In the genomic region with DNA sequence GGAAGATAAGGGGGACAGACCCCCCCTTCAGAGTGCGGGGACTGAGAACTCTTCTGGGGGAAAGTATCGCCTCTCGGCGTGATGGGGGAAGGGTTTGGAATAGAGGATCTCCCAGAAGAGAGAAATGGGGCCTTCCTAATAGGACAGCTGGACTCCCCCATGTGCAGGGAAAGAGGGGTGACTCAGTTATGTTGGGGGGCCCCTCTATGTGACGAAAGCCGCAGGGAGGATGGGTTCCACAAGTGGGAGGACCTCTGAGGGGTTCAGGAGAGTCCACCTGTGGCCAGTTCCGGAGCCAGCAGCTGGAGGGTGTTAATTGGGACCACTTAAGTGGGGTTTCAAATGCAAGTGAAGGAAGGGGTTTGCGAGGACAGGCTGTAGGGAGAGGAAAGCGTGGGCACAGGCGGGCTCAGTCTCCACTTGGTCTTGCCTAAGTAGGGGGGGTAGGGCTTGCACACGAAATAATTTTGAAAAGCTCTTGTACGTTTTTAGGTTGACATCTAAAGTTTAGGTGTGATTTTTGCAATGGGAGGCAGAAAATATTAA, we compare ENCODE assay signal across 8 cellular contexts. TPM values are rescaled to one million over a fixed set of nuclear protein-coding genes. Genes with fewer than 3 reads are reported as not detected.
A peak's percentile ranks its signal among the peaks of the same experiment; 100 is the strongest.
DNase-seq lines count a peak whose midpoint lies in the region; ATAC-seq and TF ChIP-seq lines count a peak whose summit lies in the region.

No MANE protein-coding gene starts in this region.

- no peaks in the 10 kb centered on the region for H3K36me3 Mint-ChIP-seq in activated naive CD4-positive, alpha-beta T cell treated with anti-CD3 and anti-CD28 coated beads, Interleukin-2, amount 50 U/mL, for 24 hours
- no peaks in the 10 kb centered on the region for H3K36me3 Mint-ChIP-seq in glutamatergic neuron (ENCODE audit: unreplicated experiment)

- H3K79me2 ChIP-seq in smooth muscle cell (ENCODE audit: low read depth): no peaks in the 10 kb centered on the region

- H3K4me1 Mint-ChIP-seq in activated naive CD4-positive, alpha-beta T cell treated with anti-CD3 and anti-CD28 coated beads, Interleukin-2, amount 50 U/mL, for 24 hours: peaks cover 22% of the 10 kb centered on the region
- H3K4me1 Mint-ChIP-seq in glutamatergic neuron (ENCODE audit: low read depth, unreplicated experiment): peaks cover 11% of the 10 kb centered on the region

- H3K27me3 ChIP-seq in SJSA1 (replicated peaks): no peaks in the 10 kb centered on the region
- H3K27me3 ChIP-seq in smooth muscle cell (ENCODE audit: low read depth): no peaks in the 10 kb centered on the region

- no peaks in the 10 kb centered on the region for H3F3A ChIP-seq in smooth muscle cell (ENCODE audit: low read depth)

- DNase-seq in activated naive CD4-positive, alpha-beta T cell treated with anti-CD3 and anti-CD28 coated beads, Interleukin-2, amount 50 U/mL, for 16 hours: no peak
- DNase-seq in SJSA1 (ENCODE audit: low read depth in 1 of 2, low spot score in 2 of 2) (no peak), glutamatergic neuron (no peak), smooth muscle cell (lab: John Stamatoyannopoulos, UW; ENCODE audit: unreplicated experiment) (no peak), cerebellar nuclear complex (lab: John Stamatoyannopoulos, UW) (no peak)

- WGBS in smooth muscle cell (ENCODE audit: low lambda C conversion rate): 52% methylated on average over 12 of the region's 12 CpGs

- H3K4me3 Mint-ChIP-seq in activated naive CD4-positive, alpha-beta T cell treated with anti-CD3 and anti-CD28 coated beads, Interleukin-2, amount 50 U/mL, for 24 hours: peak overlapping the region; percentile 85
- peak overlapping the region; percentile 81 for H3K4me3 Mint-ChIP-seq in glutamatergic neuron (ENCODE audit: unreplicated experiment)

- H4K20me1 ChIP-seq in smooth muscle cell (ENCODE audit: low read depth): no peaks in the 10 kb centered on the region

- no peak overlapping the region for H2AFZ ChIP-seq in smooth muscle cell (ENCODE audit: low read depth)

- peak overlapping the region; percentile 80 for H3K27ac Mint-ChIP-seq in activated naive CD4-positive, alpha-beta T cell treated with anti-CD3 and anti-CD28 coated beads, Interleukin-2, amount 50 U/mL, for 24 hours
- peak overlapping the region; percentile 62 for H3K27ac Mint-ChIP-seq in glutamatergic neuron (ENCODE audit: unreplicated experiment)

- H3K27ac ChIP-seq in SJSA1: peak overlapping the region; percentile 98
- H3K27ac ChIP-seq in smooth muscle cell (ENCODE audit: low read depth): no peak overlapping the region

- H3K4me2 ChIP-seq in smooth muscle cell: peak overlapping the region; percentile 87

- H3K9ac ChIP-seq in smooth muscle cell (ENCODE audit: low read depth): peak overlapping the region; percentile 39

- H3K36me3 ChIP-seq in SJSA1 (peaks cover 35% of the 10 kb centered on the region), smooth muscle cell (ENCODE audit: low read depth) (no peaks in the 10 kb centered on the region)

- H3K4me3 ChIP-seq in SJSA1 (peak overlapping the region; percentile 77), smooth muscle cell (peak overlapping the region; percentile 62)

- no peaks in the 10 kb centered on the region for H3K9me3 Mint-ChIP-seq in activated naive CD4-positive, alpha-beta T cell treated with anti-CD3 and anti-CD28 coated beads, Interleukin-2, amount 50 U/mL, for 24 hours
- H3K9me3 Mint-ChIP-seq in glutamatergic neuron (ENCODE audit: unreplicated experiment): peaks cover 12% of the 10 kb centered on the region

- H3K4me1 ChIP-seq in SJSA1 (replicated peaks) (peaks cover 15% of the 10 kb centered on the region), smooth muscle cell (ENCODE audit: low read depth) (no peaks in the 10 kb centered on the region)

- TF ChIP-seq CTCF in glutamatergic neuron (IDR thresholded peaks at IDR 0.05; ENCODE audit: partially characterized antibody, unreplicated experiment): no peak
- no peak for TF ChIP-seq CTCF in smooth muscle cell (IDR thresholded peaks at IDR 0.05; ENCODE audit: borderline replicate concordance, insufficient read depth, poor library complexity, severe bottlenecking)

- ATAC-seq in GM18517 (IDR thresholded peaks at IDR 0.05; ENCODE audit: unreplicated experiment) (no peak), HG02798 (IDR thresholded peaks at IDR 0.05; ENCODE audit: poor library complexity, unreplicated experiment) (no peak)

- H3K9me3 ChIP-seq in SJSA1 (replicated peaks) (no peaks in the 10 kb centered on the region), smooth muscle cell (replicated peaks; ENCODE audit: low read depth) (no peaks in the 10 kb centered on the region)

- no peaks in the 10 kb centered on the region for H3K27me3 Mint-ChIP-seq in activated naive CD4-positive, alpha-beta T cell treated with anti-CD3 and anti-CD28 coated beads, Interleukin-2, amount 50 U/mL, for 24 hours
- H3K27me3 Mint-ChIP-seq in glutamatergic neuron (ENCODE audit: unreplicated experiment): peaks cover 6% of the 10 kb centered on the region

RNA-seq across cellular contexts. Expression of gene SUV39H1, which starts 0.7 kb away (rescaled TPM):
- 9.4 and 17.6 TPM in 2 replicates for total RNA-seq in SJSA1 (2014; rRNA removed; shearing (Covaris generic))
- 4.7 TPM for total RNA-seq in glutamatergic neuron (ENCODE audit: unreplicated experiment)
- 2.6 and 2.7 TPM in 2 replicates for total RNA-seq in smooth muscle cell
- 5.6 and 7.7 TPM in 2 replicates for polyA plus RNA-seq in smooth muscle cell

RNA-seq across cellular contexts. Expression of gene WAS, which starts 13.7 kb away (rescaled TPM):
- total RNA-seq in SJSA1 (2014; rRNA removed; shearing (Covaris generic)): not detected in 2 replicates
- total RNA-seq in glutamatergic neuron (ENCODE audit: unreplicated experiment): 2.6 TPM
- total RNA-seq in smooth muscle cell: 0.54 and 2.5 TPM in 2 replicates
- polyA plus RNA-seq in smooth muscle cell: 0.15 and 0.24 TPM in 2 replicates
